ENCODE assay signal across 14 cellular contexts in genomic region chr17:60433021-60433997, GRCh38. TPM values are rescaled to one million over a fixed set of nuclear protein-coding genes. Genes with fewer than 3 reads are reported as not detected.
"Had no signal": no experiment of that assay in that cellular context is flagged by ENCODE, and none has a peak within 500 bp of the region (broad histone marks: within the 10 kb centered on the region; RNA-seq: fewer than 3 reads in every experiment).

No MANE protein-coding gene starts in this region.

RNA-seq across cellular contexts. Expression of gene CHCT1, which starts 11.0 kb away (rescaled TPM):
- total RNA-seq: activated CD8-positive, alpha-beta memory T cell treated with anti-CD3 and anti-CD28 coated beads for 36 hours; activated CD8-positive, alpha-beta memory T cell treated with anti-CD3 and anti-CD28 coated beads, Interleukin-2, amount 10 ng/mL, durations not matched to agents 7 days and 5 days; activated CD8-positive, alpha-beta T cell treated with anti-CD3 and anti-CD28 coated beads for 36 hours; activated naive CD8-positive, alpha-beta T cell treated with anti-CD3 and anti-CD28 coated beads, Interleukin-2, amount 10 ng/mL, durations not matched to agents 7 days and 5 days; activated T-helper 1 cell treated with anti-CD3 and anti-CD28 coated beads, Interleukin-12 subunit alpha, Interleukin-12 subunit beta, Interleukin-2, Interleukin-4 antibody, amounts not matched to agents 30 ng/mL and 10 ng/mL and 1 ng/mL, durations not matched to agents 14 hours and 24 hours and 36 hours; ascending aorta; cardiac muscle cell; colonic mucosa; esophagus muscularis mucosa; fibroblast of lung; foreskin keratinocyte; gastrocnemius medialis; T-helper 17 cell had no signal
- polyA plus RNA-seq: cardiac muscle cell, fibroblast of lung, foreskin keratinocyte, heart left ventricle had no signal
